In the genomic region with DNA sequence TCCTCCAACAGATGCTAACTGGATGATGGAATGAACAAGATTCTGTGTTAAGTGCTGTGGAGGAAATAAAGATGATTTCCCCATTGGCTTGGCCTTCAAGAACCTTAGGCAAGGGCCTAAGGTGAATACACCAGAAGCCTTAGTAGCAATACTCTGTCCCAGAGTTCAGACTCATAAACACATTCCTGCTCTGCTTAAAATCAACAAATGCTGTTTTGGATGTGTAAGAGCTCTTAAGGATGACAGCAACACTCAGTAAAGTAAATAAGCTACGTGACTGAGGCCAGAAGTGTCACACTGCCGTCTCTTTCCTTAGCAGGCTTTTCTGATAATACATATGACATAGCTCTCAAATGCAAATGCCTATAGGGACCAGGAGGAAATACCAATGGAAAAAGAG, we compare ENCODE assay signal across 16 cellular contexts.
"Had no signal": no experiment of that assay in that cellular context is flagged by ENCODE, and none has a peak within 500 bp of the region (broad histone marks: within the 10 kb centered on the region; RNA-seq: fewer than 3 reads in every experiment).

No MANE protein-coding gene starts in this region.

- H3K4me1 ChIP-seq: lower lobe of right lung had no signal

- H3K36me3 Mint-ChIP-seq: activated naive CD8-positive, alpha-beta T cell treated with anti-CD3 and anti-CD28 coated beads for 36 hours had no signal

- DNase-seq: activated CD4-positive, alpha-beta T cell treated with anti-CD3 and anti-CD28 coated beads for 4 hours; activated CD8-positive, alpha-beta memory T cell treated with anti-CD3 and anti-CD28 coated beads, Interleukin-2, amount 50 U/mL, for 4 hours; activated CD8-positive, alpha-beta T cell treated with anti-CD3 and anti-CD28 coated beads for 36 hours; activated gamma-delta T cell treated with Interleukin-2 at 50 U/mL for 16 hours; activated naive CD8-positive, alpha-beta T cell treated with anti-CD3 and anti-CD28 coated beads for 36 hours; activated T-cell treated with anti-CD3 and anti-CD28 coated beads, Interleukin-2, amount 50 U/mL, for 72 hours; aorta; hypothalamus; lower lobe of right lung; midbrain; naive thymus-derived CD4-positive, alpha-beta T cell; posterior cingulate gyrus; right cardiac atrium; stimulated activated CD4-positive, alpha-beta T cell treated with anti-CD3 and anti-CD28 coated beads, Interleukin-2, amount 100 ng/mL, for 24 hours; stimulated activated naive B cell treated with anti-CD40 and anti-IgM and Interleukin-4, amounts not matched to agents 10 μg/mL and 1 μg/mL and 100 μg/mL, for 72 hours had no signal

- H3K27ac ChIP-seq: lower lobe of right lung, neutrophil had no signal

- H3K27ac Mint-ChIP-seq: activated CD8-positive, alpha-beta T cell treated with anti-CD3 and anti-CD28 coated beads for 36 hours; activated naive CD8-positive, alpha-beta T cell treated with anti-CD3 and anti-CD28 coated beads for 36 hours; activated T-cell treated with anti-CD3 and anti-CD28 coated beads, Interleukin-2, amount 50 U/mL, for 72 hours; naive thymus-derived CD4-positive, alpha-beta T cell; stimulated activated naive B cell treated with anti-CD40 and anti-IgM and Interleukin-4, amounts not matched to agents 10 μg/mL and 1 μg/mL and 100 μg/mL, for 72 hours had no signal

- H3K4me1 Mint-ChIP-seq: stimulated activated naive B cell treated with anti-CD40 and anti-IgM and Interleukin-4, amounts not matched to agents 10 μg/mL and 1 μg/mL and 100 μg/mL, for 72 hours had no signal

- H3K36me3 ChIP-seq: lower lobe of right lung, neutrophil had no signal

- ATAC-seq: activated CD8-positive, alpha-beta T cell treated with anti-CD3 and anti-CD28 coated beads for 36 hours; activated T-cell treated with anti-CD3 and anti-CD28 coated beads, Interleukin-2, amount 50 U/mL, for 72 hours; lower lobe of right lung; naive thymus-derived CD4-positive, alpha-beta T cell; right cardiac atrium; stimulated activated naive B cell treated with anti-CD40 and anti-IgM and Interleukin-4, amounts not matched to agents 10 μg/mL and 1 μg/mL and 100 μg/mL, for 72 hours had no signal

- H3K9me3 ChIP-seq: neutrophil had no signal

- H3K4me3 Mint-ChIP-seq: activated CD8-positive, alpha-beta T cell treated with anti-CD3 and anti-CD28 coated beads for 36 hours; activated naive CD8-positive, alpha-beta T cell treated with anti-CD3 and anti-CD28 coated beads for 36 hours; activated T-cell treated with anti-CD3 and anti-CD28 coated beads, Interleukin-2, amount 50 U/mL, for 72 hours; naive thymus-derived CD4-positive, alpha-beta T cell; stimulated activated naive B cell treated with anti-CD40 and anti-IgM and Interleukin-4, amounts not matched to agents 10 μg/mL and 1 μg/mL and 100 μg/mL, for 72 hours had no signal

- H3K4me3 ChIP-seq: lower lobe of right lung had no signal
